ENCODE assay signal across 17 cellular contexts in the genomic region with DNA sequence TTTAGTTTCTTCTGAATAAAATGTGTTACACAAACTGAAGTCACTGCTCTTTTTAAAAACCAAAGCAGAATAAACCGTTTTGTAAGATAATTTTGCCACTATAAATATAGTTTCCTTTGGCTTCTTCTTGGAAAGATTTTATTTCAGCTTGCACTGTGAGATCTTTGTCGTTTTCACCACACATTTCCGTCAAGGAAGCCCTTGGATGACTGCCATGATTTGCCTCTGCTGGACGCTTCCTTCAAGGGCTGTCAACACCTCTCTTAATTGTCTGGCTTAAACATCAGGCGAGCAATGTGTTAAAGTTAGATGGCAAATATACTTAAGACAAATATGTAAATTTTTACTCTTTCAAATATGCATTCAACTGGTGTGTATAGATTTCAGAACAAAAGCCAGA.
DNase-seq lines count a peak whose midpoint lies in the region; ATAC-seq lines count a peak whose summit lies in the region.
"Had no signal": no experiment of that assay in that cellular context is flagged by ENCODE, and none has a peak within 500 bp of the region (broad histone marks: within the 10 kb centered on the region; RNA-seq: fewer than 3 reads in every experiment).

No MANE protein-coding gene starts in this region.

- H3K27me3 ChIP-seq in mesenchymal stem cell (ENCODE audit: control insufficient read depth in 1 of 2, insufficient read depth in 1 of 2, low read length in 2 of 2): no peaks in the 10 kb centered on the region
- H3K27me3 ChIP-seq: cardiac muscle cell, gastroesophageal sphincter, pancreas, uterus had no signal

- no peaks in the 10 kb centered on the region for H3K9me3 ChIP-seq in mesenchymal stem cell (ENCODE audit: control insufficient read depth, low read length)
- H3K9me3 ChIP-seq: gastroesophageal sphincter, pancreas, uterus had no signal

- no peak overlapping the region for H2BK12ac ChIP-seq in mesenchymal stem cell (ENCODE audit: low read length in 2 of 2)

- H3K4me2 ChIP-seq in mesenchymal stem cell (ENCODE audit: low read length, poor library complexity, severe bottlenecking): no peak overlapping the region

- H2BK120ac ChIP-seq in mesenchymal stem cell (ENCODE audit: low read depth, low read length): no peak overlapping the region

- no peaks in the 10 kb centered on the region for H3K36me3 ChIP-seq in mesenchymal stem cell (ENCODE audit: control insufficient read depth in 1 of 2, insufficient read depth in 2 of 2, low read depth in 1 of 2, low read length in 2 of 2)
- H3K36me3 ChIP-seq: cardiac muscle cell, gastroesophageal sphincter, pancreas, uterus had no signal

- H3K4me1 ChIP-seq in mesenchymal stem cell (ENCODE audit: control insufficient read depth, insufficient read depth, low read depth, low read length): peaks cover 4% of the 10 kb centered on the region
- H3K4me1 ChIP-seq: uterus had no signal

- H2BK15ac ChIP-seq in mesenchymal stem cell (ENCODE audit: low read depth, poor library complexity, severe bottlenecking): no peak overlapping the region

- no peak overlapping the region for H3K23ac ChIP-seq in mesenchymal stem cell (ENCODE audit: low read length in 2 of 2)

- no peak overlapping the region for H2AFZ ChIP-seq in mesenchymal stem cell (ENCODE audit: low read depth, low read length)

- no peak overlapping the region for H4K91ac ChIP-seq in mesenchymal stem cell (ENCODE audit: low read length)

- H3K9ac ChIP-seq in mesenchymal stem cell (ENCODE audit: low read length): no peak overlapping the region

- no peak overlapping the region for H3K4me3 ChIP-seq in mesenchymal stem cell (ENCODE audit: insufficient read depth in 1 of 2, low read depth in 1 of 2, low read length in 2 of 2)
- H3K4me3 ChIP-seq: cardiac muscle cell, gastroesophageal sphincter, pancreas, uterus had no signal

- 80% methylated on average over 4 of the region's 5 CpGs for whole genome bisulfite sequencing in mesenchymal stem cell

- H3K79me1 ChIP-seq in mesenchymal stem cell (replicated peaks; ENCODE audit: low read length, poor library complexity, severe bottlenecking): no peaks in the 10 kb centered on the region

- no peak overlapping the region for H3K4ac ChIP-seq in mesenchymal stem cell (ENCODE audit: low read depth in 1 of 2, low read length in 2 of 2)

- DNase-seq in COR-L47 (lab: John Stamatoyannopoulos, UW) (peak; percentile 47), NCI-H1092 (lab: John Stamatoyannopoulos, UW) (peak; percentile 30), astrocyte of the hippocampus (ENCODE audit: low read depth, low spot score) (peak; percentile 66), mesenchymal stem cell (no peak), NCI-H2029 treated with DMSO at 0.1 percent for 48 hours (lab: John Stamatoyannopoulos, UW) (no peak), NCI-H187 treated with DMSO at 0.1 percent for 48 hours (lab: John Stamatoyannopoulos, UW) (no peak), AG08395 (ENCODE audit: low spot score) (no peak)
- DNase-seq: activated CD4-positive, alpha-beta T cell treated with anti-CD3 and anti-CD28 coated beads for 1 hour; NCI-H774; pancreas; RPMI8226; T-helper 1 cell; uterus had no signal

- no peak overlapping the region for H4K8ac ChIP-seq in mesenchymal stem cell (ENCODE audit: low read length)

- H2BK5ac ChIP-seq in mesenchymal stem cell (ENCODE audit: low read depth, low read length, poor library complexity, severe bottlenecking): peak overlapping the region; percentile 22

- peak overlapping the region; percentile 84 for H3K27ac ChIP-seq in mesenchymal stem cell (ENCODE audit: low read length, poor library complexity, severe bottlenecking)
- H3K27ac ChIP-seq: cardiac muscle cell, uterus had no signal

- no peak overlapping the region for H3K18ac ChIP-seq in mesenchymal stem cell (ENCODE audit: low read depth in 1 of 2, low read length in 2 of 2)

- no peak overlapping the region for H2AK5ac ChIP-seq in mesenchymal stem cell (ENCODE audit: low read length, severe bottlenecking)

- no peak for ATAC-seq in GM21390 (IDR thresholded peaks at IDR 0.05; ENCODE audit: unreplicated experiment)
- ATAC-seq: gastroesophageal sphincter, HCT116 had no signal

- no peak overlapping the region for H3K14ac ChIP-seq in mesenchymal stem cell (ENCODE audit: low read length in 2 of 2)

Comparison
In these comparisons a context has a peak if more than half of its experiments do, and no peak if none do; other contexts are left out.
1. DNase-seq: peak in COR-L47 (single experiment), NCI-H1092 (single experiment) and astrocyte of the hippocampus (single experiment); none in mesenchymal stem cell (single experiment), NCI-H2029 treated with DMSO at 0.1 percent for 48 hours (single experiment), NCI-H187 treated with DMSO at 0.1 percent for 48 hours (single experiment) and AG08395 (single experiment).